8 cellular contexts compared by ENCODE assay signal in the genomic region with DNA sequence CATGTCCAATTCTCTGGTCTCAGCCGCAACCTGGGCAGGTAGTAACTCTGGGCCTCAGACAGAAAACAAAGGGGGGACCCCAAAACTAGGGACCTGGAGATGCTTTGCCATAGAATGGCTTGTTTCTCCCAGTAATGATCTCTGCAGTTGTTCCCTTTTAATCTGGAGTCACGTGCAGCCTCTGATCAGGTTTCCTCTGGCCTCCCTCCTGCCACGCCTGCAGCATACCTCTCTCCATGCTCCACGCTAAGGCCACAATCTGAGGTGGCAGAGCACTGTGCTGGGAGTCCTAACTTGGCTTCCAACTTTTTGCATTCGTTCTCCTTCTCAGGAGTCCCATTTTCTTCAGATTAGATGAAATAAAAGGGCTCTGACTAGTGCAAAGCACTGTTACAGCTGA. TPM values are rescaled to one million over a fixed set of nuclear protein-coding genes. Genes with fewer than 3 reads are reported as not detected.
A peak's percentile ranks its signal among the peaks of the same experiment; 100 is the strongest.
DNase-seq lines count a peak whose midpoint lies in the region; ATAC-seq and TF ChIP-seq lines count a peak whose summit lies in the region.

No MANE protein-coding gene starts in this region.

- no peaks in the 10 kb centered on the region for H3K9me3 Mint-ChIP-seq in activated naive CD4-positive, alpha-beta T cell treated with anti-CD3 and anti-CD28 coated beads, Interleukin-2, amount 50 U/mL, for 24 hours
- H3K9me3 Mint-ChIP-seq in activated CD4-positive, alpha-beta memory T cell treated with anti-CD3 and anti-CD28 coated beads for 36 hours: no peaks in the 10 kb centered on the region

- H3K4me1 ChIP-seq in left ventricle myocardium inferior: peaks cover 69% of the 10 kb centered on the region
- peaks cover 0 to 32% (median 31%) of the 10 kb centered on the region in 4 donors for H3K4me1 ChIP-seq in sigmoid colon

- intact Hi-C loops in activated CD4-positive, alpha-beta memory T cell treated with anti-CD3 and anti-CD28 coated beads for 36 hours (cut with micrococcal nuclease): loop anchor here (5.0 kb wide), 1 partner anchor 382 kb away; no protein-coding TSS in a partner anchor
- intact Hi-C loops in left ventricle myocardium inferior (cut with micrococcal nuclease): no loop called here
- intact Hi-C loops in sigmoid colon (cut with DNase I): loop anchor here (5.0 kb wide), 1 partner anchor 463 kb away; no protein-coding TSS in a partner anchor

- H3K36me3 ChIP-seq in left ventricle myocardium inferior (peaks cover 39% of the 10 kb centered on the region), sigmoid colon (peaks cover 22 to 38% (median 28%) of the 10 kb centered on the region in 4 donors)

- POLR2A ChIA-PET in activated CD4-positive, alpha-beta memory T cell treated with anti-CD3 and anti-CD28 coated beads for 36 hours (lab: Charles Lee): interaction anchor here (1.3 to 1.6 kb wide), 3 partner anchors 13 to 471 kb away, joined by 3 read pairs; no protein-coding TSS in a partner anchor

- peak overlapping the region; percentile 90 for H3K27ac ChIP-seq in left ventricle myocardium inferior (replicated peaks)
- H3K27ac ChIP-seq in sigmoid colon: peak overlapping the region; percentile 84 to 92 (median 88)

- ATAC-seq in GM19324 (IDR thresholded peaks at IDR 0.05; ENCODE audit: low FRiP score, unreplicated experiment): no peak

- TF ChIP-seq POLR2A in sigmoid colon (IDR thresholded peaks at IDR 0.05): no peak

- WGBS in sigmoid colon, 2 donors: 11 to 30% methylated on average over 5 of the region's 5 CpGs

- H3K27me3 Mint-ChIP-seq in activated naive CD4-positive, alpha-beta T cell treated with anti-CD3 and anti-CD28 coated beads, Interleukin-2, amount 50 U/mL, for 24 hours: no peaks in the 10 kb centered on the region
- H3K27me3 Mint-ChIP-seq in activated CD4-positive, alpha-beta memory T cell treated with anti-CD3 and anti-CD28 coated beads for 36 hours: no peaks in the 10 kb centered on the region

- TF ChIP-seq EP300 in sigmoid colon (IDR thresholded peaks at IDR 0.05): no peak

- peak overlapping the region; percentile 96 for H3K4me3 Mint-ChIP-seq in activated naive CD4-positive, alpha-beta T cell treated with anti-CD3 and anti-CD28 coated beads, Interleukin-2, amount 50 U/mL, for 24 hours
- H3K4me3 Mint-ChIP-seq in activated CD4-positive, alpha-beta memory T cell treated with anti-CD3 and anti-CD28 coated beads for 36 hours: peak overlapping the region; percentile 91

- CTCF ChIA-PET in activated CD4-positive, alpha-beta memory T cell treated with anti-CD3 and anti-CD28 coated beads for 36 hours (lab: Charles Lee): interaction anchor here (0.9 to 4.4 kb wide), 7 partner anchors 9 to 84 kb away, joined by 3 to 25 read pairs (median 6); no protein-coding TSS in a partner anchor

- peaks cover 47% of the 10 kb centered on the region for H3K4me1 Mint-ChIP-seq in activated naive CD4-positive, alpha-beta T cell treated with anti-CD3 and anti-CD28 coated beads, Interleukin-2, amount 50 U/mL, for 24 hours
- H3K4me1 Mint-ChIP-seq in activated CD4-positive, alpha-beta memory T cell treated with anti-CD3 and anti-CD28 coated beads for 36 hours (ENCODE audit: low read depth): peaks cover 46% of the 10 kb centered on the region

- no peak for TF ChIP-seq CTCF in left ventricle myocardium inferior (IDR thresholded peaks at IDR 0.05; ENCODE audit: borderline replicate concordance)
- no peak for TF ChIP-seq CTCF in sigmoid colon (IDR thresholded peaks at IDR 0.05)

- H3K27me3 ChIP-seq in left ventricle myocardium inferior (ENCODE audit: low read depth) (no peaks in the 10 kb centered on the region), sigmoid colon (no peaks in the 10 kb centered on the region)

- peaks cover 24% of the 10 kb centered on the region for H3K36me3 Mint-ChIP-seq in activated naive CD4-positive, alpha-beta T cell treated with anti-CD3 and anti-CD28 coated beads, Interleukin-2, amount 50 U/mL, for 24 hours
- peaks cover 56% of the 10 kb centered on the region for H3K36me3 Mint-ChIP-seq in activated CD4-positive, alpha-beta memory T cell treated with anti-CD3 and anti-CD28 coated beads for 36 hours

- H3K27ac Mint-ChIP-seq in activated naive CD4-positive, alpha-beta T cell treated with anti-CD3 and anti-CD28 coated beads, Interleukin-2, amount 50 U/mL, for 24 hours: peak overlapping the region; percentile 80
- H3K27ac Mint-ChIP-seq in activated CD4-positive, alpha-beta memory T cell treated with anti-CD3 and anti-CD28 coated beads for 36 hours: peak overlapping the region; percentile 86

- H3K9me3 ChIP-seq in left ventricle myocardium inferior (replicated peaks) (no peaks in the 10 kb centered on the region), sigmoid colon (no peaks in the 10 kb centered on the region)

- peak overlapping the region; percentile 85 for H3K4me3 ChIP-seq in left ventricle myocardium inferior
- peak overlapping the region; percentile 56 to 86 (median 70) for H3K4me3 ChIP-seq in sigmoid colon

- no peak for DNase-seq in activated naive CD4-positive, alpha-beta T cell treated with Interleukin-2 at 50 U/mL for 16 hours
- no peak for DNase-seq in activated CD4-positive, alpha-beta memory T cell treated with anti-CD3 and anti-CD28 coated beads for 36 hours
- no peak for DNase-seq in left ventricle myocardium inferior
- DNase-seq in sigmoid colon: no peak
- no peak for DNase-seq in effector CD4-positive, alpha-beta T cell
- no peak for DNase-seq in GM19240 (ENCODE audit: insufficient read length, low spot score)

RNA-seq across cellular contexts. Expression of a gene that starts 1.9 kb away (rescaled TPM):
- 100 to 1,000 TPM; 261 to 265 TPM for total RNA-seq in activated CD4-positive, alpha-beta memory T cell treated with anti-CD3 and anti-CD28 coated beads for 36 hours
- total RNA-seq in left ventricle myocardium inferior: 210 TPM
- 100 to 1,000 TPM in 3 of 4 donors, 10 to 100 TPM in 1; 95.8 to 181 (median 127) TPM for total RNA-seq in sigmoid colon
- 10 to 100 TPM; 37.9 to 76.7 (median 69.1) TPM for polyA plus RNA-seq in sigmoid colon
